In the genomic region with DNA sequence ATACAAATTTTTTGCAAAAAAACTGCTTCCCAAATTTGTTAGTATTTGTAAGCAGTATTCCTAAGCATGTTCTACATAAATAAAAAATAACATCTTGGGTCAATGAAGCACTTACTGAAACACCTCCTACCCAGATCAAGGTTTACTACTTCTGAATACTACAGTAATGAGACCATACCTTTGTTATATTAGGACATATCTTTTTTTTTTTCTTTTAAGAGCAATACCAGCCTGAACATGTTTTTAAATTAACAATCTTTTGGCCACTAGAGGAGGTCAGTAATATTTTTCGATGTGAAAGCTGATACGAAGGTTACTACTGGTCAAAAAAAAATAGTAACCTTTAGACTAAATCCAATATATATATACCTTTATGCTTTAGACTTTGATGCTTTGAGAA, we compare ENCODE assay signal across 19 cellular contexts.
"Had no signal": no experiment of that assay in that cellular context is flagged by ENCODE, and none has a peak within 500 bp of the region (broad histone marks: within the 10 kb centered on the region; RNA-seq: fewer than 3 reads in every experiment).

No MANE protein-coding gene starts in this region.

- H3K4me1 ChIP-seq: body of pancreas had no signal

- H3K4me3 ChIP-seq: body of pancreas, tibial artery had no signal

- H3K27ac ChIP-seq: body of pancreas, tibial artery had no signal

- H3K9me3 ChIP-seq: body of pancreas, tibial artery had no signal

- H3K27me3 ChIP-seq: body of pancreas, tibial artery had no signal

- ATAC-seq: body of pancreas; esophagus mucosa; naive thymus-derived CD4-positive, alpha-beta T cell; T-cell had no signal

- H3K27ac Mint-ChIP-seq: activated B cell treated with CpG ODN at 0.5 μM for 24 hours; activated CD4-positive, alpha-beta memory T cell treated with anti-CD3 and anti-CD28 coated beads, Interleukin-2, amount 10 ng/mL, durations not matched to agents 7 days and 5 days; activated naive CD4-positive, alpha-beta T cell treated with anti-CD3 and anti-CD28 coated beads for 36 hours; activated T-cell treated with anti-CD3 and anti-CD28 coated beads, Interleukin-2, amount 50 U/mL, for 24 hours; immature natural killer cell; naive thymus-derived CD4-positive, alpha-beta T cell had no signal

- H3K27me3 Mint-ChIP-seq: activated B cell treated with CpG ODN at 0.5 μM for 24 hours; activated CD4-positive, alpha-beta memory T cell treated with anti-CD3 and anti-CD28 coated beads, Interleukin-2, amount 10 ng/mL, durations not matched to agents 7 days and 5 days; activated T-cell treated with anti-CD3 and anti-CD28 coated beads, Interleukin-2, amount 50 U/mL, for 24 hours; naive thymus-derived CD4-positive, alpha-beta T cell; T-cell had no signal

- H3K4me3 Mint-ChIP-seq: activated B cell treated with CpG ODN at 0.5 μM for 24 hours; activated CD4-positive, alpha-beta memory T cell treated with anti-CD3 and anti-CD28 coated beads, Interleukin-2, amount 10 ng/mL, durations not matched to agents 7 days and 5 days; activated naive CD4-positive, alpha-beta T cell treated with anti-CD3 and anti-CD28 coated beads for 36 hours; activated T-cell treated with anti-CD3 and anti-CD28 coated beads, Interleukin-2, amount 50 U/mL, for 24 hours; immature natural killer cell; naive thymus-derived CD4-positive, alpha-beta T cell; T-cell had no signal

- DNase-seq: activated B cell treated with CpG ODN at 0.5 μM for 24 hours; activated CD4-positive, alpha-beta memory T cell treated with anti-CD3 and anti-CD28 coated beads, Interleukin-2, amount 10 ng/mL, durations not matched to agents 7 days and 5 days; activated CD4-positive, alpha-beta T cell treated with anti-CD3 and anti-CD28 coated beads for 4 hours; activated naive CD4-positive, alpha-beta T cell treated with anti-CD3 and anti-CD28 coated beads for 36 hours; activated T-cell treated with anti-CD3 and anti-CD28 coated beads, Interleukin-2, amount 50 U/mL, for 24 hours; body of pancreas; central memory CD4-positive, alpha-beta T cell; cortex of kidney; immature natural killer cell; mesendoderm; naive thymus-derived CD4-positive, alpha-beta T cell; retina; stimulated activated CD4-positive, alpha-beta T cell treated with anti-CD3 and anti-CD28 coated beads, Interleukin-12 subunit alpha, Interleukin-12 subunit beta, amount 100 ng/mL, for 4 hours; stimulated activated CD4-positive, alpha-beta T cell treated with anti-CD3 and anti-CD28 coated beads, Interleukin-1b, Interleukin-23, amount 100 ng/mL, for 48 hours; stimulated activated CD8-positive, alpha-beta memory T cell treated with anti-CD3 and anti-CD28 coated beads, Interleukin-4, amount 100 ng/mL, for 48 hours; stimulated activated naive CD4-positive, alpha-beta T cell treated with Interleukin-2 at 50 U/mL for 16 hours; T-cell; tibial artery had no signal
